ENCODE assay signal across 1 cellular context in genomic region chr3:120901716-120902115, GRCh38. TPM values are rescaled to one million over a fixed set of nuclear protein-coding genes. Genes with fewer than 3 reads are reported as not detected.
"Had no signal": no experiment of that assay in that cellular context is flagged by ENCODE, and none has a peak within 500 bp of the region (broad histone marks: within the 10 kb centered on the region; RNA-seq: fewer than 3 reads in every experiment).

No MANE protein-coding gene starts in this region.

RNA-seq across cellular contexts. Expression of gene STXBP5L, which starts 6.3 kb away (rescaled TPM):
- total RNA-seq: GM23248 had no signal
- polyA plus RNA-seq: GM23248 had no signal
